23 cellular contexts compared by ENCODE assay signal in the genomic region with DNA sequence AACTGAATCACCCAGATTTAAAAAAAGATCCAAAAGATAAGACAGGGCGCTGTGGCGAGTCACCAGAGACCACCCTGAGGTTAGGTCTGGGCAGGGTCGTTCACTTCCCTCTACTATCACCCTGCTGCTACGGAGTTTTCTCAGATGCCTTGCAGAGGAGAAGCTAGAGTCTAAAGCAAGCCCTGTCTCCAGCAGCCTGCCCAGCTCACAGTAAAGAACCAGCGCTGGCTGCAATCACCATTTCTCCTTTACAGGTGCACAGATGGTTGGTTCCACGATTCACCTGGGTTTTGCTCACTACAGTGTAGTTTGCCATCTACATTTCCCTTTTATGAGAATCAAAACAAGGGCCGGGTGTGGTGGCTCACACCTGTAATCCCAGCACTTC.
DNase-seq lines count a peak whose midpoint lies in the region; ATAC-seq, FAIRE-seq and TF ChIP-seq lines count a peak whose summit lies in the region.
"Had no signal": no experiment of that assay in that cellular context is flagged by ENCODE, and none has a peak within 500 bp of the region (broad histone marks: within the 10 kb centered on the region; RNA-seq: fewer than 3 reads in every experiment).

No MANE protein-coding gene starts in this region.

- in situ Hi-C loops in G401 (cut with HindIII; ENCODE audit: low sequenced_read_pairs), result no loop called here
- in situ Hi-C loops in Panc1 (cut with HindIII; ENCODE audit: low pct_unique_long_range_greater_than_20kb, low sequenced_read_pairs), result no loop called here
- in situ Hi-C loops in HepG2 (cut with HindIII; ENCODE audit: extremely low pct_ligation_motif_present, low pct_unique_long_range_greater_than_20kb), result no loop called here
- in situ Hi-C loops in HAP-1 (cut with MboI; ENCODE audit: low sequenced_read_pairs), result no loop called here

- no peaks in the 10 kb centered on the region for H3K9me3 ChIP-seq in BLaER1
- H3K9me3 ChIP-seq in Panc1 (ENCODE audit: control insufficient read depth, insufficient read depth, low read depth, low read length), result no peaks in the 10 kb centered on the region
- no peaks in the 10 kb centered on the region for H3K9me3 ChIP-seq in HepG2 (ENCODE audit: low read length)
- H3K9me3 ChIP-seq in HAP-1, result no peaks in the 10 kb centered on the region
- H3K9me3 ChIP-seq: BE2C had no signal

- H3K27me3 ChIP-seq in BLaER1 (no peaks in the 10 kb centered on the region), Panc1 (ENCODE audit: control insufficient read depth, insufficient read depth, low read length) (no peaks in the 10 kb centered on the region), HepG2 (ENCODE audit: control insufficient read depth in 1 of 2, insufficient read depth in 2 of 2, low read length in 2 of 2) (peaks cover 12 to 54% of the 10 kb centered on the region in 2 experiments), HAP-1 (ENCODE audit: low read depth) (0 out of 2 replicates have a peak, but pooled peaks cover 3% of the 10 kb centered on the region), dorsolateral prefrontal cortex (peaks cover 0 to 2% (median 0%) of the 10 kb centered on the region in 45 donors)
- H3K27me3 ChIP-seq: BE2C had no signal

- CTCF ChIA-PET in Panc1 (lab: Charles Lee), result interaction anchor here (1.2 kb wide), 1 partner anchor 128 kb away, joined by 3 read pairs; no protein-coding TSS in a partner anchor
- CTCF ChIA-PET in HepG2 (lab: Yijun Ruan, JAX; ENCODE audit: low intra/inter-chr PET ratio, low total read pairs), result no interaction called here

- no peak overlapping the region for H3K4me3 Mint-ChIP-seq in activated T-cell treated with anti-CD3 and anti-CD28 coated beads, Interleukin-2, amount 50 U/mL, for 72 hours
- H3K4me3 Mint-ChIP-seq: CD4-positive, alpha-beta memory T cell had no signal

- 37% methylated on average over 7 of the region's 7 CpGs for WGBS in HepG2 (ENCODE audit: low lambda C conversion rate)

- intact Hi-C loops in Panc1 (cut with micrococcal nuclease; ENCODE audit: unreplicated experiment), result no loop called here
- intact Hi-C loops in HepG2 (cut with micrococcal nuclease; ENCODE audit: unreplicated experiment), result no loop called here
- intact Hi-C loops in dorsolateral prefrontal cortex (cut with DNase I), result no loop called here

- H3K4me3 ChIP-seq in BLaER1 (no peak overlapping the region), Panc1 (ENCODE audit: low read depth in 2 of 2, low read length in 2 of 2) (no peak overlapping the region), HepG2 (replicated peaks in 1 of 3; ENCODE audit: insufficient read depth in 1 of 3, low read depth in 2 of 3, low read length in 3 of 3) (no peak overlapping the region), HAP-1 (no peak overlapping the region), dorsolateral prefrontal cortex (no peak overlapping the region)
- H3K4me3 ChIP-seq: K562 had no signal

- no peak for TF ChIP-seq POLR2A in HepG2 (IDR thresholded peaks at IDR 0.05; ENCODE audit: insufficient read depth in 1 of 2, low read depth in 2 of 2, low read length in 2 of 2)

- no peaks in the 10 kb centered on the region for H3K79me2 ChIP-seq in HepG2 (ENCODE audit: insufficient read depth, low read length)

- H3K27me3 Mint-ChIP-seq in activated T-cell treated with anti-CD3 and anti-CD28 coated beads, Interleukin-2, amount 50 U/mL, for 72 hours (ENCODE audit: low read depth), result peaks cover 15% of the 10 kb centered on the region

- H3K4me1 ChIP-seq in BLaER1 (peaks cover 26% of the 10 kb centered on the region), Panc1 (ENCODE audit: control insufficient read depth, insufficient read depth, low read length) (no peaks in the 10 kb centered on the region), HepG2 (ENCODE audit: insufficient read depth, low read length) (no peaks in the 10 kb centered on the region), HAP-1 (no peaks in the 10 kb centered on the region)
- H3K4me1 ChIP-seq: BE2C had no signal

- POLR2A ChIA-PET in Panc1 (lab: Charles Lee), result interaction anchor here (0.5 kb wide), 1 partner anchor 124 kb away, joined by 4 read pairs; no protein-coding TSS in a partner anchor
- POLR2A ChIA-PET in HepG2 (lab: Yijun Ruan, JAX), result no interaction called here

- ATAC-seq in Panc1 (peak; percentile 67; the same call in 1 of the 2 replicates), HepG2 (peak; percentile 19; the same call in 2 of the 3 replicates), GM18909 (IDR thresholded peaks at IDR 0.05; ENCODE audit: poor library complexity, unreplicated experiment) (no peak)
- ATAC-seq in activated T-cell treated with anti-CD3 and anti-CD28 coated beads, Interleukin-2, amount 50 U/mL, for 72 hours (replicated peaks in 1 of 2), result no peak
- ATAC-seq: K562 had no signal

- no peak for FAIRE-seq in HepG2 (lab: Jason Lieb, UNC)
- FAIRE-seq: A204.1, G401.6, GM12891, GM18507, H1, K562 had no signal

- DNase-seq in G401 (ENCODE audit: low spot score) (peak; percentile 57), Panc1 (ENCODE audit: low read depth, low spot score) (no peak), HepG2 (ENCODE audit: low spot score) (no peak), HAP-1 (ENCODE audit: low spot score in 2 of 2) (no peak), dorsolateral prefrontal cortex (no peak)
- no peak for DNase-seq in activated T-cell treated with anti-CD3 and anti-CD28 coated beads, Interleukin-2, amount 50 U/mL, for 72 hours
- DNase-seq: ACHN; BE2C; CD4-positive, alpha-beta memory T cell; DMS153; DND-41; EL; H9; IMR-90 had no signal

- H3K9ac ChIP-seq in BLaER1, result no peak overlapping the region
- no peak overlapping the region for H3K9ac ChIP-seq in HepG2 (ENCODE audit: insufficient read depth, low read depth, low read length)

- H3K36me3 ChIP-seq in BLaER1 (no peaks in the 10 kb centered on the region), Panc1 (ENCODE audit: control insufficient read depth, insufficient read depth, low read length) (no peaks in the 10 kb centered on the region), HepG2 (replicated peaks in 1 of 2; ENCODE audit: control insufficient read depth in 1 of 2, insufficient read depth in 2 of 2, low read length in 2 of 2) (no peaks in the 10 kb centered on the region), HAP-1 (replicated peaks) (no peaks in the 10 kb centered on the region)
- H3K36me3 ChIP-seq: BE2C had no signal

- TF ChIP-seq CTCF in Panc1 (IDR thresholded peaks at IDR 0.05) (no peak), HepG2 (CRISPR knock-in tag; IDR thresholded peaks at IDR 0.05) (no peak), dorsolateral prefrontal cortex (IDR thresholded peaks at IDR 0.05 in 54 of 56, conservative IDR thresholded peaks at IDR 0.05 in 2 of 56; ENCODE audit: low read depth in 1 of 56, partially characterized antibody in 56 of 56) (no peak)

- H3K4me2 ChIP-seq in BLaER1 (peak overlapping the region; percentile 14; the same call in 1 of the 2 replicates), HepG2 (ENCODE audit: low read depth, low read length) (no peak overlapping the region)

- TF ChIP-seq EP300 in HepG2 (IDR thresholded peaks at IDR 0.05; ENCODE audit: low read depth in 2 of 2, low read length in 2 of 2), result no peak
- no peak for TF ChIP-seq EP300 in HepG2 (CRISPR knock-in tag; IDR thresholded peaks at IDR 0.05; ENCODE audit: borderline replicate concordance)

- TF ChIP-seq RAD21 in HepG2 (CRISPR knock-in tag; IDR thresholded peaks at IDR 0.05), result no peak

- H3K4me1 Mint-ChIP-seq in activated T-cell treated with anti-CD3 and anti-CD28 coated beads, Interleukin-2, amount 50 U/mL, for 72 hours (ENCODE audit: low read depth), result no peaks in the 10 kb centered on the region
- H3K4me1 Mint-ChIP-seq: CD4-positive, alpha-beta memory T cell had no signal

- BruUV-seq in Panc1 (replicated peaks; lab: Mats Ljungman, UMichigan), result no TSS peak
- no TSS peak for BruUV-seq in HepG2 (replicated peaks; lab: Mats Ljungman, UMichigan)

- H3K9me3 Mint-ChIP-seq in activated T-cell treated with anti-CD3 and anti-CD28 coated beads, Interleukin-2, amount 50 U/mL, for 72 hours, result no peaks in the 10 kb centered on the region
- H3K9me3 Mint-ChIP-seq: CD4-positive, alpha-beta memory T cell; H9 had no signal

- no peak overlapping the region for H3K27ac ChIP-seq in BLaER1
- H3K27ac ChIP-seq in Panc1 (ENCODE audit: low read length), result no peak overlapping the region
- no peak overlapping the region for H3K27ac ChIP-seq in HepG2 (ENCODE audit: extremely low read length, insufficient read depth, low read length)
- peak overlapping the region in 11 of 59 donors; percentile 3 to 50 (median 24) for H3K27ac ChIP-seq in dorsolateral prefrontal cortex
- H3K27ac ChIP-seq: C4-2B had no signal

- H3K36me3 Mint-ChIP-seq in activated T-cell treated with anti-CD3 and anti-CD28 coated beads, Interleukin-2, amount 50 U/mL, for 72 hours (ENCODE audit: insufficient read depth in 2 of 2), result no peaks in the 10 kb centered on the region
- H3K36me3 Mint-ChIP-seq: CD4-positive, alpha-beta memory T cell had no signal

- no peak overlapping the region for H2AFZ ChIP-seq in HepG2 (ENCODE audit: low read length)

- H3K27ac Mint-ChIP-seq in activated T-cell treated with anti-CD3 and anti-CD28 coated beads, Interleukin-2, amount 50 U/mL, for 72 hours, result no peak overlapping the region
- H3K27ac Mint-ChIP-seq: CD4-positive, alpha-beta memory T cell had no signal

- H4K20me1 ChIP-seq in BLaER1, result no peaks in the 10 kb centered on the region
- no peaks in the 10 kb centered on the region; the same call in 1 of the 2 replicates for H4K20me1 ChIP-seq in HepG2 (ENCODE audit: insufficient read depth, low read length)

TF ChIP-seq in HepG2, 621 proteins besides CTCF, POLR2A, EP300 and RAD21:
- TF ChIP-seq RFX5 (IDR thresholded peaks at IDR 0.05; ENCODE audit: low read depth, low read length), result no peak
- TF ChIP-seq, protein P1, sequence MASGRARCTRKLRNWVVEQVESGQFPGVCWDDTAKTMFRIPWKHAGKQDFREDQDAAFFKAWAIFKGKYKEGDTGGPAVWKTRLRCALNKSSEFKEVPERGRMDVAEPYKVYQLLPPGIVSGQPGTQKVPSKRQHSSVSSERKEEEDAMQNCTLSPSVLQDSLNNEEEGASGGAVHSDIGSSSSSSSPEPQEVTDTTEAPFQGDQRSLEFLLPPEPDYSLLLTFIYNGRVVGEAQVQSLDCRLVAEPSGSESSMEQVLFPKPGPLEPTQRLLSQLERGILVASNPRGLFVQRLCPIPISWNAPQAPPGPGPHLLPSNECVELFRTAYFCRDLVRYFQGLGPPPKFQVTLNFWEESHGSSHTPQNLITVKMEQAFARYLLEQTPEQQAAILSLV (CRISPR knock-in tag; IDR thresholded peaks at IDR 0.05; ENCODE audit: borderline replicate concordance), result 0 out of 2 replicates have a peak, but pooled peaks have one; percentile 30

Comparison
In these comparisons a context has a peak if more than half of its experiments do, and no peak if none do; other contexts are left out.
1. ATAC-seq: peak in Panc1 (single experiment) and HepG2 (single experiment); none in GM18909 (single experiment) and activated T-cell treated with anti-CD3 and anti-CD28 coated beads, Interleukin-2, amount 50 U/mL, for 72 hours (0 of 2).